14 cellular contexts compared by ENCODE assay signal in genomic region chr1:21919520-21919919, GRCh38. TPM values are rescaled to one million over a fixed set of nuclear protein-coding genes. Genes with fewer than 3 reads are reported as not detected.
DNase-seq lines count a peak whose midpoint lies in the region; ATAC-seq and TF ChIP-seq lines count a peak whose summit lies in the region.
"Had no signal": no experiment of that assay in that cellular context is flagged by ENCODE, and none has a peak within 500 bp of the region (broad histone marks: within the 10 kb centered on the region; RNA-seq: fewer than 3 reads in every experiment).

No MANE protein-coding gene starts in this region.

- ATAC-seq in activated CD4-positive, alpha-beta T cell treated with anti-CD3 and anti-CD28 coated beads for 36 hours = no peak

- H3K4me1 Mint-ChIP-seq in activated naive CD4-positive, alpha-beta T cell treated with anti-CD3 and anti-CD28 coated beads, Interleukin-2, amount 10 ng/mL, durations not matched to agents 7 days and 5 days = no peaks in the 10 kb centered on the region
- no peaks in the 10 kb centered on the region for H3K4me1 Mint-ChIP-seq in activated CD4-positive, alpha-beta T cell treated with anti-CD3 and anti-CD28 coated beads for 36 hours
- H3K4me1 Mint-ChIP-seq: activated naive CD8-positive, alpha-beta T cell treated with anti-CD3 and anti-CD28 coated beads for 36 hours had no signal

- H3K4me3 Mint-ChIP-seq in activated naive CD4-positive, alpha-beta T cell treated with anti-CD3 and anti-CD28 coated beads, Interleukin-2, amount 10 ng/mL, durations not matched to agents 7 days and 5 days = no peak overlapping the region
- no peak overlapping the region for H3K4me3 Mint-ChIP-seq in activated CD4-positive, alpha-beta T cell treated with anti-CD3 and anti-CD28 coated beads for 36 hours
- H3K4me3 Mint-ChIP-seq: activated naive CD8-positive, alpha-beta T cell treated with anti-CD3 and anti-CD28 coated beads for 36 hours had no signal

- CTCF ChIA-PET in activated naive CD4-positive, alpha-beta T cell treated with anti-CD3 and anti-CD28 coated beads, Interleukin-2, amount 10 ng/mL, durations not matched to agents 7 days and 5 days (lab: Charles Lee) = no interaction called here
- CTCF ChIA-PET in activated CD4-positive, alpha-beta T cell treated with anti-CD3 and anti-CD28 coated beads for 36 hours (lab: Charles Lee) = interaction anchor here (1.0 kb wide), 1 partner anchor 14 kb away, joined by 3 read pairs; no protein-coding TSS in a partner anchor

- no peak for TF ChIP-seq CTCF in choroid plexus epithelial cell (conservative IDR thresholded peaks at IDR 0.05; ENCODE audit: low read depth, low read length)

- DNase-seq in A172 (ENCODE audit: low spot score) = peak; percentile 75
- peak; percentile 70 for DNase-seq in MG63
- DNase-seq in choroid plexus epithelial cell (ENCODE audit: low read depth) = peak; percentile 73
- DNase-seq in activated naive CD4-positive, alpha-beta T cell treated with anti-CD3 and anti-CD28 coated beads, Interleukin-2, amount 10 ng/mL, durations not matched to agents 7 days and 5 days = no peak
- no peak for DNase-seq in activated CD4-positive, alpha-beta T cell treated with anti-CD3 and anti-CD28 coated beads for 36 hours
- no peak for DNase-seq in activated T-cell treated with anti-CD3 and anti-CD28 coated beads, Interleukin-2, amount 50 U/mL, for 48 hours
- no peak for DNase-seq in substantia nigra (lab: John Stamatoyannopoulos, UW)
- DNase-seq: activated CD4-positive, CD25-positive, alpha-beta regulatory T cell treated with anti-CD3 and anti-CD28 coated beads, Interleukin-2, amount 50 U/mL, for 72 hours; activated naive CD8-positive, alpha-beta T cell treated with anti-CD3 and anti-CD28 coated beads for 36 hours; midbrain; NCI-H1092; OCI-M1; stimulated activated CD4-positive, alpha-beta T cell treated with anti-CD3 and anti-CD28 coated beads, Interleukin-2, amount 100 ng/mL, for 24 hours had no signal

- no peak overlapping the region for H3K27ac Mint-ChIP-seq in activated naive CD4-positive, alpha-beta T cell treated with anti-CD3 and anti-CD28 coated beads, Interleukin-2, amount 10 ng/mL, durations not matched to agents 7 days and 5 days
- H3K27ac Mint-ChIP-seq in activated CD4-positive, alpha-beta T cell treated with anti-CD3 and anti-CD28 coated beads for 36 hours = no peak overlapping the region
- H3K27ac Mint-ChIP-seq: activated naive CD8-positive, alpha-beta T cell treated with anti-CD3 and anti-CD28 coated beads for 36 hours had no signal

- H3K27ac ChIP-seq in muscle layer of colon (ENCODE audit: low read depth, low read length) (peak overlapping the region; percentile 88), substantia nigra (ENCODE audit: low read depth, low read length, poor library complexity, severe bottlenecking) (no peak overlapping the region)

- no peaks in the 10 kb centered on the region for H3K27me3 ChIP-seq in MG63
- H3K27me3 ChIP-seq in muscle layer of colon (ENCODE audit: control insufficient read depth in 1 of 2, insufficient read depth in 2 of 2, low read length in 2 of 2) = no peaks in the 10 kb centered on the region

- H3K36me3 ChIP-seq in MG63 (peaks cover 70% of the 10 kb centered on the region), muscle layer of colon (ENCODE audit: insufficient read depth, low read length) (peaks cover 10% of the 10 kb centered on the region)

- no peaks in the 10 kb centered on the region for H3K36me3 Mint-ChIP-seq in activated naive CD4-positive, alpha-beta T cell treated with anti-CD3 and anti-CD28 coated beads, Interleukin-2, amount 10 ng/mL, durations not matched to agents 7 days and 5 days
- H3K36me3 Mint-ChIP-seq in activated CD4-positive, alpha-beta T cell treated with anti-CD3 and anti-CD28 coated beads for 36 hours (ENCODE audit: low read depth) = no peaks in the 10 kb centered on the region
- H3K36me3 Mint-ChIP-seq: activated naive CD8-positive, alpha-beta T cell treated with anti-CD3 and anti-CD28 coated beads for 36 hours had no signal

- H3K4me3 ChIP-seq in MG63 (no peak overlapping the region), choroid plexus epithelial cell (ENCODE audit: low read depth, low read length) (no peak overlapping the region), muscle layer of colon (ENCODE audit: low read depth in 1 of 2, low read length in 2 of 2) (no peak overlapping the region)

- intact Hi-C loops in activated CD4-positive, alpha-beta T cell treated with anti-CD3 and anti-CD28 coated beads for 36 hours (cut with DNase I, micrococcal nuclease) = no loop called here

- H3K9me3 Mint-ChIP-seq in activated naive CD4-positive, alpha-beta T cell treated with anti-CD3 and anti-CD28 coated beads, Interleukin-2, amount 10 ng/mL, durations not matched to agents 7 days and 5 days = no peaks in the 10 kb centered on the region
- H3K9me3 Mint-ChIP-seq in activated CD4-positive, alpha-beta T cell treated with anti-CD3 and anti-CD28 coated beads for 36 hours (ENCODE audit: low read depth) = no peaks in the 10 kb centered on the region
- H3K9me3 Mint-ChIP-seq: activated naive CD8-positive, alpha-beta T cell treated with anti-CD3 and anti-CD28 coated beads for 36 hours had no signal

- H3K27me3 Mint-ChIP-seq in activated naive CD4-positive, alpha-beta T cell treated with anti-CD3 and anti-CD28 coated beads, Interleukin-2, amount 10 ng/mL, durations not matched to agents 7 days and 5 days = peaks cover 16% of the 10 kb centered on the region
- H3K27me3 Mint-ChIP-seq in activated CD4-positive, alpha-beta T cell treated with anti-CD3 and anti-CD28 coated beads for 36 hours = no peaks in the 10 kb centered on the region
- H3K27me3 Mint-ChIP-seq: activated naive CD8-positive, alpha-beta T cell treated with anti-CD3 and anti-CD28 coated beads for 36 hours had no signal

- peak overlapping the region; percentile 28 for H3K9ac ChIP-seq in muscle layer of colon (ENCODE audit: low read length)

- H3K4me1 ChIP-seq in muscle layer of colon (ENCODE audit: insufficient read depth, low read length) = peaks cover 76% of the 10 kb centered on the region

- POLR2A ChIA-PET in activated CD4-positive, alpha-beta T cell treated with anti-CD3 and anti-CD28 coated beads for 36 hours (lab: Charles Lee) = no interaction called here

- H3K9me3 ChIP-seq in MG63 (no peaks in the 10 kb centered on the region), muscle layer of colon (ENCODE audit: low read length) (no peaks in the 10 kb centered on the region)

RNA-seq across cellular contexts. Expression of gene HSPG2, which starts 17.6 kb away (rescaled TPM):
- 17.9 and 18.3 TPM in 2 replicates for total RNA-seq in A172 (2014; rRNA removed; shearing (Covaris generic))
- 28.0 and 70.4 TPM in 2 replicates for total RNA-seq in MG63 (2014; rRNA removed; shearing (Covaris generic); ENCODE audit: low replicate concordance)
- total RNA-seq in activated CD4-positive, alpha-beta T cell treated with anti-CD3 and anti-CD28 coated beads for 36 hours = 10 to 100 TPM; 19.6 to 20.6 TPM

RNA-seq across cellular contexts. Expression of gene CELA3B, which starts 57.3 kb away (rescaled TPM):
- not detected in 2 replicates for total RNA-seq in A172 (2014; rRNA removed; shearing (Covaris generic))
- not detected in 2 replicates for total RNA-seq in MG63 (2014; rRNA removed; shearing (Covaris generic); ENCODE audit: low replicate concordance)
- not detected for total RNA-seq in activated CD4-positive, alpha-beta T cell treated with anti-CD3 and anti-CD28 coated beads for 36 hours
- total RNA-seq: activated naive CD8-positive, alpha-beta T cell treated with anti-CD3 and anti-CD28 coated beads for 36 hours had no signal

Comparison
In these comparisons a context has a peak if more than half of its experiments do, and no peak if none do; other contexts are left out.
1. DNase-seq: peak in A172 (single experiment), MG63 (single experiment) and choroid plexus epithelial cell (single experiment); none in activated naive CD4-positive, alpha-beta T cell treated with anti-CD3 and anti-CD28 coated beads, Interleukin-2, amount 10 ng/mL, durations not matched to agents 7 days and 5 days (single experiment), activated CD4-positive, alpha-beta T cell treated with anti-CD3 and anti-CD28 coated beads for 36 hours (single experiment), activated T-cell treated with anti-CD3 and anti-CD28 coated beads, Interleukin-2, amount 50 U/mL, for 48 hours (0 of 2) and substantia nigra (0 of 49).